15 cellular contexts compared by ENCODE assay signal in genomic region chr4:117996891-117997290, GRCh38.
"Had no signal": no experiment of that assay in that cellular context is flagged by ENCODE, and none has a peak within 500 bp of the region (broad histone marks: within the 10 kb centered on the region; RNA-seq: fewer than 3 reads in every experiment).

No MANE protein-coding gene starts in this region.

- DNase-seq: dermis blood vessel endothelial cell; effector memory CD4-positive, alpha-beta T cell; foreskin keratinocyte; heart left ventricle; kidney; pancreas; right lobe of liver; small intestine; stimulated activated CD4-positive, alpha-beta T cell treated with anti-CD3 and anti-CD28 coated beads, Interleukin-15, amount 100 ng/mL, for 24 hours; stimulated activated CD4-positive, alpha-beta T cell treated with anti-CD3 and anti-CD28 coated beads, Interleukin-2, amount 100 ng/mL, for 48 hours; stimulated activated naive B cell treated with anti-CD40 and anti-IgM and Interleukin-4, amounts not matched to agents 10 μg/mL and 1 μg/mL and 100 μg/mL, for 72 hours; upper lobe of left lung had no signal

- ATAC-seq: foreskin keratinocyte; gastroesophageal sphincter; heart left ventricle; left lobe of liver; natural killer cell treated with Interleukin-12 subunit alpha and Interleukin-12 subunit beta and Interleukin-15 and Interleukin-18, amount 100 ng/mL, for 72 hours; pancreas; right lobe of liver; stimulated activated naive B cell treated with anti-CD40 and anti-IgM and Interleukin-4, amounts not matched to agents 10 μg/mL and 1 μg/mL and 100 μg/mL, for 72 hours had no signal
